In the genomic region with DNA sequence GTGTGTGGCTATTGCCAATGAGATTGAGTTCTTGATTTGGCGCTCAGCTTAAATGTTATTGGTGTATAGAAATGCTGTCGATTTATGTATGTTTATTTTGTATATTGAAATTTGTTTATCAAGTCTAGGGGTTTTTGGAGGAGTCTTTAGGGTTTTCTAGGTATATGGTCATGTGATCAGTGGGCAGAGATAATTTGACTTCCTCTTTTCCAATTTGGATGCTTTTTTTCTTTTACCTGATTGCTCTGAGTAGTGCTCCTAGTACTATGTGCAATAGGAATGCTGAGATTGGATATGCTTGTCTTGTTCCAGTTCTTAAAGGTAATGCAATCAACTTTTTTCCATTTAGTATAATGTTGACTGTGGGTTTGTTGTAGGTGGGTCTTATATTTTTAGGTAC, we compare ENCODE assay signal across 22 cellular contexts.
A peak's percentile ranks its signal among the peaks of the same experiment; 100 is the strongest.
DNase-seq lines count a peak whose midpoint lies in the region; ATAC-seq, FAIRE-seq and TF ChIP-seq lines count a peak whose summit lies in the region.
"Had no signal": no experiment of that assay in that cellular context is flagged by ENCODE, and none has a peak within 500 bp of the region (broad histone marks: within the 10 kb centered on the region; RNA-seq: fewer than 3 reads in every experiment).

No MANE protein-coding gene starts in this region.

- CTCF ChIA-PET in GM12878 (lab: Yijun Ruan, JAX) = no interaction called here
- CTCF ChIA-PET in activated CD8-positive, alpha-beta T cell treated with anti-CD3 and anti-CD28 coated beads, Interleukin-2, amount 10 ng/mL, durations not matched to agents 7 days and 5 days (lab: Charles Lee) = no interaction called here

- peaks cover 8% of the 10 kb centered on the region; the same call in 1 of the 2 replicates for H3F3A ChIP-seq in GM23248 (ENCODE audit: insufficient read depth)

- H3K4me2 ChIP-seq in GM23248 (ENCODE audit: unreplicated experiment) (peak overlapping the region; percentile 25), GM12878 (ENCODE audit: control insufficient read depth, insufficient read depth) (no peak overlapping the region), keratinocyte (ENCODE audit: control insufficient read depth, extremely low read depth, insufficient read depth, low read depth, low read length) (no peak overlapping the region)
- H3K4me2 ChIP-seq: BLaER1 had no signal

- H3K4me3 Mint-ChIP-seq in natural killer cell treated with Interleukin-12 subunit alpha and Interleukin-12 subunit beta and Interleukin-15 and Interleukin-18, amount 100 ng/mL, for 72 hours = no peak overlapping the region
- H3K4me3 Mint-ChIP-seq in activated CD8-positive, alpha-beta T cell treated with anti-CD3 and anti-CD28 coated beads, Interleukin-2, amount 10 ng/mL, durations not matched to agents 7 days and 5 days = no peak overlapping the region
- H3K4me3 Mint-ChIP-seq: B cell; CD4-positive, CD25-positive, alpha-beta regulatory T cell; CD8-positive, alpha-beta T cell had no signal

- H3K27me3 ChIP-seq in GM23248 (replicated peaks; ENCODE audit: insufficient read depth) = no peaks in the 10 kb centered on the region
- no peaks in the 10 kb centered on the region for H3K27me3 ChIP-seq in GM12878 (replicated peaks in 1 of 2; ENCODE audit: control insufficient read depth in 2 of 2, insufficient read depth in 2 of 2, low read length in 1 of 2)
- no peaks in the 10 kb centered on the region for H3K27me3 ChIP-seq in keratinocyte (ENCODE audit: control insufficient read depth, extremely low read depth, insufficient read depth, low read length)
- H3K27me3 ChIP-seq: BLaER1 had no signal

- TF ChIP-seq CTCF in GM12878 (IDR thresholded peaks at IDR 0.05 in 2 of 3, conservative IDR thresholded peaks at IDR 0.05 in 1 of 3; ENCODE audit: control insufficient read depth in 2 of 3, extremely low read depth in 1 of 3, insufficient read depth in 1 of 3, low read depth in 3 of 3, low read length in 3 of 3) (no peak), keratinocyte (optimal IDR thresholded peaks at IDR 0.05 in 1 of 3, IDR thresholded peaks at IDR 0.05 in 1 of 3, conservative IDR thresholded peaks at IDR 0.05 in 1 of 3; ENCODE audit: extremely low read depth in 1 of 3, insufficient read depth in 2 of 3, low read length in 3 of 3) (no peak)

- H3K4me1 ChIP-seq in GM23248 (ENCODE audit: insufficient read depth) (peaks cover 9% of the 10 kb centered on the region; the same call in 1 of the 2 replicates), GM12878 (ENCODE audit: control insufficient read depth, insufficient read depth, low read length) (no peaks in the 10 kb centered on the region), keratinocyte (ENCODE audit: control insufficient read depth, extremely low read depth, insufficient read depth, low read length) (peaks cover 6% of the 10 kb centered on the region)
- H3K4me1 ChIP-seq: BLaER1, Caco-2, HAP-1 had no signal

- POLR2A ChIA-PET in GM12878 (lab: Charles Lee) = no interaction called here
- POLR2A ChIA-PET in activated CD8-positive, alpha-beta T cell treated with anti-CD3 and anti-CD28 coated beads, Interleukin-2, amount 10 ng/mL, durations not matched to agents 7 days and 5 days (lab: Charles Lee) = no interaction called here

- no peaks in the 10 kb centered on the region for H3K9me3 ChIP-seq in GM23248 (ENCODE audit: low read depth)
- H3K9me3 ChIP-seq in GM12878 (replicated peaks; ENCODE audit: control insufficient read depth, insufficient read depth, low read length) = no peaks in the 10 kb centered on the region; the same call in 2 of the 3 replicates
- no peaks in the 10 kb centered on the region for H3K9me3 ChIP-seq in keratinocyte (ENCODE audit: control insufficient read depth, low read depth, low read length)
- H3K9me3 ChIP-seq: HAP-1 had no signal

- DNase-seq in GM12891 (ENCODE audit: insufficient read length, low spot score) = no peak
- no peak for DNase-seq in GM23248
- no peak for DNase-seq in GM12878 (ENCODE audit: low read depth, low spot score)
- no peak for DNase-seq in keratinocyte (ENCODE audit: low read depth, low spot score)
- no peak for DNase-seq in natural killer cell treated with Interleukin-12 subunit alpha and Interleukin-12 subunit beta and Interleukin-15 and Interleukin-18, amount 100 ng/mL, for 72 hours (ENCODE audit: low spot score)
- no peak for DNase-seq in Right ventricle myocardium superior
- no peak for DNase-seq in activated CD8-positive, alpha-beta T cell treated with anti-CD3 and anti-CD28 coated beads, Interleukin-2, amount 10 ng/mL, durations not matched to agents 7 days and 5 days
- DNase-seq: Caco-2; CD4-positive, CD25-positive, alpha-beta regulatory T cell; CD8-positive, alpha-beta T cell; DMS153; DND-41; GOT3 had no signal

- H3K9ac ChIP-seq in GM23248 (no peak overlapping the region), GM12878 (ENCODE audit: control insufficient read depth, insufficient read depth, low read length) (no peak overlapping the region), keratinocyte (ENCODE audit: control insufficient read depth, extremely low read depth, insufficient read depth, low read length) (no peak overlapping the region)
- H3K9ac ChIP-seq: BLaER1 had no signal

- H3K27ac ChIP-seq in GM23248 (0 out of 2 replicates have a peak overlapping the region, but pooled peaks have one; percentile 26), GM12878 (ENCODE audit: control insufficient read depth, insufficient read depth) (no peak overlapping the region), keratinocyte (ENCODE audit: control insufficient read depth, insufficient read depth, low read length) (peak overlapping the region; percentile 31)
- H3K27ac ChIP-seq: BLaER1, C4-2B had no signal

- no peaks in the 10 kb centered on the region for H4K20me1 ChIP-seq in GM23248 (ENCODE audit: insufficient read depth)
- no peaks in the 10 kb centered on the region for H4K20me1 ChIP-seq in GM12878 (ENCODE audit: control insufficient read depth, insufficient read depth)
- H4K20me1 ChIP-seq in keratinocyte (ENCODE audit: control insufficient read depth, extremely low read depth, insufficient read depth, low read length) = no peaks in the 10 kb centered on the region
- H4K20me1 ChIP-seq: BLaER1 had no signal

- RAD21 ChIA-PET in GM12878 (lab: Charles Lee; ENCODE audit: unreplicated experiment) = no interaction called here

- H3K4me1 Mint-ChIP-seq in natural killer cell treated with Interleukin-12 subunit alpha and Interleukin-12 subunit beta and Interleukin-15 and Interleukin-18, amount 100 ng/mL, for 72 hours (ENCODE audit: low read depth in 2 of 2) = peaks cover 0 to 7% of the 10 kb centered on the region in 2 donors
- peaks cover 5% of the 10 kb centered on the region for H3K4me1 Mint-ChIP-seq in activated CD8-positive, alpha-beta T cell treated with anti-CD3 and anti-CD28 coated beads, Interleukin-2, amount 10 ng/mL, durations not matched to agents 7 days and 5 days (ENCODE audit: low read depth)
- H3K4me1 Mint-ChIP-seq: B cell; CD4-positive, CD25-positive, alpha-beta regulatory T cell had no signal

- no peaks in the 10 kb centered on the region for H3K36me3 Mint-ChIP-seq in natural killer cell treated with Interleukin-12 subunit alpha and Interleukin-12 subunit beta and Interleukin-15 and Interleukin-18, amount 100 ng/mL, for 72 hours
- no peaks in the 10 kb centered on the region for H3K36me3 Mint-ChIP-seq in activated CD8-positive, alpha-beta T cell treated with anti-CD3 and anti-CD28 coated beads, Interleukin-2, amount 10 ng/mL, durations not matched to agents 7 days and 5 days (ENCODE audit: low read depth)
- H3K36me3 Mint-ChIP-seq: CD4-positive, CD25-positive, alpha-beta regulatory T cell; CD8-positive, alpha-beta T cell had no signal

- no peak for FAIRE-seq in GM12891 (lab: Jason Lieb, UNC)
- FAIRE-seq in GM12878 (lab: Jason Lieb, UNC) = no peak
- no peak for FAIRE-seq in keratinocyte (lab: Jason Lieb, UNC)
- FAIRE-seq: A204.1, G401.6, GM18507, H54 had no signal

- TF ChIP-seq POLR2A in GM12891 (IDR thresholded peaks at IDR 0.05; ENCODE audit: low read depth, low read length) (no peak), GM12878 (IDR thresholded peaks at IDR 0.05; ENCODE audit: low read depth, low read length) (no peak)

- dilution Hi-C loops in keratinocyte (cut with MboI; ENCODE audit: extremely low pct_ligation_motif_present, low sequenced_read_pairs) = no loop called here

- no peaks in the 10 kb centered on the region for H3K9me2 ChIP-seq in GM23248 (ENCODE audit: insufficient read depth)

- intact Hi-C loops in GM12878 (cut with micrococcal nuclease; ENCODE audit: unreplicated experiment) = no loop called here
- intact Hi-C loops in Right ventricle myocardium superior (cut with DNase I) = no loop called here

- SMC1A ChIA-PET in GM12878 (lab: Charles Lee; ENCODE audit: uncharacterized antibody, unreplicated experiment) = interaction anchor here (1.1 to 1.9 kb wide), 2 partner anchors 125 to 405 kb away, joined by 3 to 4 read pairs; no protein-coding TSS in a partner anchor

- no peak for TF ChIP-seq EP300 in GM12878 (IDR thresholded peaks at IDR 0.05; ENCODE audit: borderline replicate concordance in 1 of 2, control insufficient read depth in 1 of 2, low read depth in 2 of 2, low read length in 2 of 2)

- no peaks in the 10 kb centered on the region for H3K9me1 ChIP-seq in keratinocyte (ENCODE audit: control insufficient read depth, extremely low read depth, insufficient read depth, low read length)

- H3K27ac Mint-ChIP-seq in natural killer cell treated with Interleukin-12 subunit alpha and Interleukin-12 subunit beta and Interleukin-15 and Interleukin-18, amount 100 ng/mL, for 72 hours = no peak overlapping the region
- no peak overlapping the region for H3K27ac Mint-ChIP-seq in activated CD8-positive, alpha-beta T cell treated with anti-CD3 and anti-CD28 coated beads, Interleukin-2, amount 10 ng/mL, durations not matched to agents 7 days and 5 days
- H3K27ac Mint-ChIP-seq: B cell; CD4-positive, CD25-positive, alpha-beta regulatory T cell; CD8-positive, alpha-beta T cell had no signal

- H3K4me3 ChIP-seq in GM23248 = no peak overlapping the region
- no peak overlapping the region for H3K4me3 ChIP-seq in GM12878
- no peak overlapping the region for H3K4me3 ChIP-seq in keratinocyte (ENCODE audit: control insufficient read depth in 2 of 3, extremely low read depth in 1 of 3, insufficient read depth in 2 of 3, low read depth in 1 of 3, low read length in 3 of 3)
- H3K4me3 ChIP-seq: BLaER1, HAP-1 had no signal

- H3K9me3 Mint-ChIP-seq in natural killer cell treated with Interleukin-12 subunit alpha and Interleukin-12 subunit beta and Interleukin-15 and Interleukin-18, amount 100 ng/mL, for 72 hours = peaks cover 11% of the 10 kb centered on the region
- H3K9me3 Mint-ChIP-seq in activated CD8-positive, alpha-beta T cell treated with anti-CD3 and anti-CD28 coated beads, Interleukin-2, amount 10 ng/mL, durations not matched to agents 7 days and 5 days (ENCODE audit: insufficient read depth) = peaks cover 6% of the 10 kb centered on the region

- 95 to 97% methylated on average over 2 of the region's 2 CpGs for WGBS in GM23248 (ENCODE audit: low coverage in 1 of 2, low lambda C conversion rate in 2 of 2, missing lambda C conversion rate in 2 of 2), 2 experiments
- WGBS in GM12878 (ENCODE audit: insufficient coverage, insufficient replicate concordance, low lambda C conversion rate, missing lambda C conversion rate) = 88% methylated on average over 2 of the region's 2 CpGs

- H3K27me3 Mint-ChIP-seq in natural killer cell treated with Interleukin-12 subunit alpha and Interleukin-12 subunit beta and Interleukin-15 and Interleukin-18, amount 100 ng/mL, for 72 hours = peaks cover 0 to 39% of the 10 kb centered on the region in 2 donors
- H3K27me3 Mint-ChIP-seq in activated CD8-positive, alpha-beta T cell treated with anti-CD3 and anti-CD28 coated beads, Interleukin-2, amount 10 ng/mL, durations not matched to agents 7 days and 5 days (ENCODE audit: low read depth) = peaks cover 21% of the 10 kb centered on the region

- H2AFZ ChIP-seq in GM23248 (no peak overlapping the region), GM12878 (ENCODE audit: control insufficient read depth, low read depth, low read length) (no peak overlapping the region), keratinocyte (ENCODE audit: control insufficient read depth, low read length) (no peak overlapping the region)

- in situ Hi-C loops in GM23248 (cut with MboI) = no loop called here
- in situ Hi-C loops in GM12878 (cut with MboI) = no loop called here

- no TSS peak for BruUV-seq in GM12878 (replicated peaks; lab: Mats Ljungman, UMichigan)

- H3K36me3 ChIP-seq in GM23248 (ENCODE audit: low read depth) (no peaks in the 10 kb centered on the region), GM12878 (ENCODE audit: control insufficient read depth in 2 of 2, insufficient read depth in 2 of 2, low read length in 1 of 2) (no peaks in the 10 kb centered on the region), keratinocyte (ENCODE audit: control insufficient read depth in 2 of 2, extremely low read depth in 1 of 2, insufficient read depth in 2 of 2, low read length in 2 of 2) (no peaks in the 10 kb centered on the region)
- H3K36me3 ChIP-seq: BLaER1, HAP-1 had no signal

- ATAC-seq in GM12878 (no peak), Right ventricle myocardium superior (ENCODE audit: poor library complexity) (no peak), HG03432 (IDR thresholded peaks at IDR 0.05; ENCODE audit: unreplicated experiment) (no peak)
- no peak for ATAC-seq in natural killer cell treated with Interleukin-12 subunit alpha and Interleukin-12 subunit beta and Interleukin-15 and Interleukin-18, amount 100 ng/mL, for 72 hours
- ATAC-seq in activated CD8-positive, alpha-beta T cell treated with anti-CD3 and anti-CD28 coated beads, Interleukin-2, amount 10 ng/mL, durations not matched to agents 7 days and 5 days = no peak
- ATAC-seq: CD8-positive, alpha-beta T cell had no signal

- no peaks in the 10 kb centered on the region for H3K79me2 ChIP-seq in GM23248 (ENCODE audit: insufficient read depth)
- no peaks in the 10 kb centered on the region for H3K79me2 ChIP-seq in GM12878 (ENCODE audit: control insufficient read depth, insufficient read depth, low read length)
- no peaks in the 10 kb centered on the region for H3K79me2 ChIP-seq in keratinocyte (ENCODE audit: control insufficient read depth, insufficient read depth, low read length)

- no peak for TF ChIP-seq RAD21 in GM12878 (IDR thresholded peaks at IDR 0.05; ENCODE audit: insufficient read depth, low read depth, low read length)
